ENCODE assay signal across 13 cellular contexts in genomic region chr4:107392951-107393350, GRCh38.
DNase-seq lines count a peak whose midpoint lies in the region; ATAC-seq and TF ChIP-seq lines count a peak whose summit lies in the region.
"Had no signal": no experiment of that assay in that cellular context is flagged by ENCODE, and none has a peak within 500 bp of the region (broad histone marks: within the 10 kb centered on the region; RNA-seq: fewer than 3 reads in every experiment).

No MANE protein-coding gene starts in this region.

- H3K27ac ChIP-seq in OCI-LY3 (ENCODE audit: low read length) = no peak overlapping the region
- H3K27ac ChIP-seq: cardiac muscle cell had no signal

- no peaks in the 10 kb centered on the region for H3K9me3 Mint-ChIP-seq in activated CD4-positive, alpha-beta T cell treated with anti-CD3 and anti-CD28 coated beads for 36 hours (ENCODE audit: low read depth)
- H3K9me3 Mint-ChIP-seq: CD4-positive, alpha-beta T cell had no signal

- H3K4me2 ChIP-seq in OCI-LY3 (ENCODE audit: low read length) = peak overlapping the region; percentile 19

- intact Hi-C loops in activated CD4-positive, alpha-beta T cell treated with anti-CD3 and anti-CD28 coated beads for 36 hours (cut with DNase I, micrococcal nuclease) = no loop called here

- no peaks in the 10 kb centered on the region for H3K27me3 ChIP-seq in OCI-LY3 (ENCODE audit: low read depth, low read length)
- H3K27me3 ChIP-seq: cardiac muscle cell had no signal

- H3K36me3 ChIP-seq in OCI-LY3 (replicated peaks; ENCODE audit: low read depth, low read length) = no peaks in the 10 kb centered on the region
- H3K36me3 ChIP-seq: cardiac muscle cell had no signal

- H3K4me1 ChIP-seq in OCI-LY3 (ENCODE audit: low read length) = peaks cover 45% of the 10 kb centered on the region

- in situ Hi-C loops in ACHN (cut with HindIII; ENCODE audit: low pct_ligation_motif_present, low pct_unique_long_range_greater_than_20kb, low sequenced_read_pairs) = no loop called here

- H2AFZ ChIP-seq in OCI-LY3 (ENCODE audit: low read depth, low read length) = peak overlapping the region; percentile 68; the same call in 1 of the 2 replicates

- no peak overlapping the region for H3K27ac Mint-ChIP-seq in activated CD4-positive, alpha-beta T cell treated with anti-CD3 and anti-CD28 coated beads for 36 hours
- H3K27ac Mint-ChIP-seq: CD4-positive, alpha-beta T cell had no signal

- peak; percentile 31 for DNase-seq in EL
- peak; percentile 57 for DNase-seq in fibroblast of mammary gland (ENCODE audit: low read depth)
- peak; percentile 2 for DNase-seq in renal cortical epithelial cell (ENCODE audit: low read depth)
- DNase-seq in stimulated activated CD4-positive, alpha-beta T cell treated with anti-CD3 and anti-CD28 coated beads, Interleukin-1b, Interleukin-23, amount 100 ng/mL, for 48 hours = no peak
- no peak for DNase-seq in NK-92 (lab: John Stamatoyannopoulos, UW; ENCODE audit: unreplicated experiment)
- DNase-seq in activated CD4-positive, alpha-beta T cell treated with anti-CD3 and anti-CD28 coated beads for 36 hours = no peak
- no peak for DNase-seq in ACHN
- DNase-seq: CD4-positive, alpha-beta T cell; kidney glomerular epithelial cell; NCI-H1417 treated with DMSO at 0.1 percent for 48 hours; NCI-H748 treated with DMSO at 0.1 percent for 48 hours had no signal

- H3K4me1 Mint-ChIP-seq in activated CD4-positive, alpha-beta T cell treated with anti-CD3 and anti-CD28 coated beads for 36 hours = no peaks in the 10 kb centered on the region

- H3K4me3 ChIP-seq in OCI-LY3 (ENCODE audit: low read length) (no peak overlapping the region), fibroblast of mammary gland (ENCODE audit: control insufficient read depth, low read depth, low read length) (no peak overlapping the region)
- H3K4me3 ChIP-seq: cardiac muscle cell had no signal

- no peak for TF ChIP-seq CTCF in OCI-LY3 (IDR thresholded peaks at IDR 0.05; ENCODE audit: low read depth, low read length)
- TF ChIP-seq CTCF in fibroblast of mammary gland (conservative IDR thresholded peaks at IDR 0.05; ENCODE audit: control insufficient read depth, insufficient read depth, low read depth, low read length) = no peak

- no peaks in the 10 kb centered on the region for H3K9me3 ChIP-seq in OCI-LY3 (ENCODE audit: insufficient read depth, low read length)

- CTCF ChIA-PET in activated CD4-positive, alpha-beta T cell treated with anti-CD3 and anti-CD28 coated beads for 36 hours (lab: Charles Lee) = no interaction called here

- H3K36me3 Mint-ChIP-seq in activated CD4-positive, alpha-beta T cell treated with anti-CD3 and anti-CD28 coated beads for 36 hours (ENCODE audit: low read depth) = no peaks in the 10 kb centered on the region

- POLR2A ChIA-PET in activated CD4-positive, alpha-beta T cell treated with anti-CD3 and anti-CD28 coated beads for 36 hours (lab: Charles Lee) = interaction anchor here (0.7 kb wide), 1 partner anchor 10 kb away, joined by 3 read pairs; no protein-coding TSS in a partner anchor

- no peaks in the 10 kb centered on the region for H4K20me1 ChIP-seq in OCI-LY3 (ENCODE audit: insufficient read depth, low read length)

- H3K9ac ChIP-seq in OCI-LY3 (ENCODE audit: low read length) = no peak overlapping the region

- no peaks in the 10 kb centered on the region for H3K79me2 ChIP-seq in OCI-LY3 (ENCODE audit: low read length)

- no peak for ATAC-seq in activated CD4-positive, alpha-beta T cell treated with anti-CD3 and anti-CD28 coated beads for 36 hours

- H3K27me3 Mint-ChIP-seq in activated CD4-positive, alpha-beta T cell treated with anti-CD3 and anti-CD28 coated beads for 36 hours = peaks cover 3% of the 10 kb centered on the region

- no peak overlapping the region for H3K4me3 Mint-ChIP-seq in activated CD4-positive, alpha-beta T cell treated with anti-CD3 and anti-CD28 coated beads for 36 hours
- H3K4me3 Mint-ChIP-seq: CD4-positive, alpha-beta T cell had no signal

Comparison
In these comparisons a context has a peak if more than half of its experiments do, and no peak if none do; other contexts are left out.
1. DNase-seq: peak in EL (single experiment), fibroblast of mammary gland (single experiment) and renal cortical epithelial cell (single experiment); none in stimulated activated CD4-positive, alpha-beta T cell treated with anti-CD3 and anti-CD28 coated beads, Interleukin-1b, Interleukin-23, amount 100 ng/mL, for 48 hours (single experiment), NK-92 (single experiment), activated CD4-positive, alpha-beta T cell treated with anti-CD3 and anti-CD28 coated beads for 36 hours (single experiment) and ACHN (single experiment).